Comparison of ENCODE assay signal across 9 cellular contexts in genomic region chr12:69243099-69244084, GRCh38.
DNase-seq lines count a peak whose midpoint lies in the region; ATAC-seq lines count a peak whose summit lies in the region.
"Had no signal": no experiment of that assay in that cellular context is flagged by ENCODE, and none has a peak within 500 bp of the region (broad histone marks: within the 10 kb centered on the region; RNA-seq: fewer than 3 reads in every experiment).

No MANE protein-coding gene starts in this region.

- H3K27me3 Mint-ChIP-seq in memory B cell, result no peaks in the 10 kb centered on the region

- H3K4me3 Mint-ChIP-seq in memory B cell, result peak overlapping the region; percentile 46

- H3K36me3 Mint-ChIP-seq in memory B cell, result peaks cover 4% of the 10 kb centered on the region

- DNase-seq in KBM-7, result peak; percentile 34
- DNase-seq in memory B cell (ENCODE audit: low spot score in 2 of 2), result no peak
- DNase-seq in activated CD4-positive, CD25-positive, alpha-beta regulatory T cell treated with anti-CD3 and anti-CD28 coated beads, Interleukin-2, amount 50 U/mL, for 72 hours, result no peak
- no peak for DNase-seq in hypothalamus (lab: John Stamatoyannopoulos, UW)
- DNase-seq in NCI-H524 (lab: John Stamatoyannopoulos, UW), result no peak
- DNase-seq in stimulated activated CD8-positive, alpha-beta memory T cell treated with anti-CD3 and anti-CD28 coated beads, Interleukin-4, amount 100 ng/mL, for 48 hours, result no peak
- DNase-seq: activated CD4-positive, alpha-beta T cell treated with anti-CD3 and anti-CD28 coated beads for 48 hours had no signal

- in situ Hi-C loops in KBM-7 (cut with MboI; ENCODE audit: low pct_unique_long_range_greater_than_20kb, low sequenced_read_pairs), result no loop called here

- H3K9me3 Mint-ChIP-seq in memory B cell, result no peaks in the 10 kb centered on the region

- H3K27ac Mint-ChIP-seq in memory B cell, result peak overlapping the region; percentile 77

- ATAC-seq in GM18519 (IDR thresholded peaks at IDR 0.05; ENCODE audit: low FRiP score, unreplicated experiment) (peak; percentile 48), GM21619 (IDR thresholded peaks at IDR 0.05; ENCODE audit: unreplicated experiment) (peak; percentile 37), memory B cell (ENCODE audit: low read depth) (peak; percentile 10)

- peaks cover 32% of the 10 kb centered on the region for H3K4me1 Mint-ChIP-seq in memory B cell
